Comparison of ENCODE assay signal across 5 cellular contexts in genomic region chr5:177949656-177950055, GRCh38. TPM values are rescaled to one million over a fixed set of nuclear protein-coding genes. Genes with fewer than 3 reads are reported as not detected.
"Had no signal": no experiment of that assay in that cellular context is flagged by ENCODE, and none has a peak within 500 bp of the region (broad histone marks: within the 10 kb centered on the region; RNA-seq: fewer than 3 reads in every experiment).

No MANE protein-coding gene starts in this region.

RNA-seq across cellular contexts. Expression of gene PROP1, which starts 46.4 kb away (rescaled TPM):
- total RNA-seq: GM23248, H1, HFFc6, HT1080, IMR-90 had no signal
- polyA plus RNA-seq: GM23248, H1, IMR-90 had no signal
